1 cellular context compared by ENCODE assay signal in genomic region chr1:51729156-51729823, GRCh38.
TF ChIP-seq lines count a peak whose summit lies in the region.

No MANE protein-coding gene starts in this region.

TF ChIP-seq in HepG2, 621 proteins besides CTCF, POLR2A, EP300 and RAD21 (continued from another document and continues in another):
- TF ChIP-seq, protein P1, sequence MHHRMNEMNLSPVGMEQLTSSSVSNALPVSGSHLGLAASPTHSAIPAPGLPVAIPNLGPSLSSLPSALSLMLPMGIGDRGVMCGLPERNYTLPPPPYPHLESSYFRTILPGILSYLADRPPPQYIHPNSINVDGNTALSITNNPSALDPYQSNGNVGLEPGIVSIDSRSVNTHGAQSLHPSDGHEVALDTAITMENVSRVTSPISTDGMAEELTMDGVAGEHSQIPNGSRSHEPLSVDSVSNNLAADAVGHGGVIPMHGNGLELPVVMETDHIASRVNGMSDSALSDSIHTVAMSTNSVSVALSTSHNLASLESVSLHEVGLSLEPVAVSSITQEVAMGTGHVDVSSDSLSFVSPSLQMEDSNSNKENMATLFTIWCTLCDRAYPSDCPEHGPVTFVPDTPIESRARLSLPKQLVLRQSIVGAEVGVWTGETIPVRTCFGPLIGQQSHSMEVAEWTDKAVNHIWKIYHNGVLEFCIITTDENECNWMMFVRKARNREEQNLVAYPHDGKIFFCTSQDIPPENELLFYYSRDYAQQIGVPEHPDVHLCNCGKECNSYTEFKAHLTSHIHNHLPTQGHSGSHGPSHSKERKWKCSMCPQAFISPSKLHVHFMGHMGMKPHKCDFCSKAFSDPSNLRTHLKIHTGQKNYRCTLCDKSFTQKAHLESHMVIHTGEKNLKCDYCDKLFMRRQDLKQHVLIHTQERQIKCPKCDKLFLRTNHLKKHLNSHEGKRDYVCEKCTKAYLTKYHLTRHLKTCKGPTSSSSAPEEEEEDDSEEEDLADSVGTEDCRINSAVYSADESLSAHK (CRISPR knock-in tag; IDR thresholded peaks at IDR 0.05; ENCODE audit: borderline replicate concordance): no peak
- TF ChIP-seq KLF12 (CRISPR knock-in tag; IDR thresholded peaks at IDR 0.05; ENCODE audit: borderline replicate concordance): no peak
- TF ChIP-seq TAF15 (IDR thresholded peaks at IDR 0.05; ENCODE audit: low read depth, low read length, poor library complexity, severe bottlenecking): no peak
- no peak for TF ChIP-seq U2AF1 (optimal IDR thresholded peaks at IDR 0.05; ENCODE audit: low read depth, low read length)
- no peak for TF ChIP-seq PAX8 (CRISPR knock-in tag; IDR thresholded peaks at IDR 0.05; ENCODE audit: borderline replicate concordance)
- no peak for TF ChIP-seq RAD51 (IDR thresholded peaks at IDR 0.05; ENCODE audit: borderline replicate concordance)
- TF ChIP-seq XRCC5 (optimal IDR thresholded peaks at IDR 0.05; ENCODE audit: low read length): no peak
- TF ChIP-seq ZSCAN5A (CRISPR knock-in tag; IDR thresholded peaks at IDR 0.05; ENCODE audit: borderline replicate concordance): no peak
- TF ChIP-seq HNRNPH1 (optimal IDR thresholded peaks at IDR 0.05; ENCODE audit: low read depth, low read length): no peak
- TF ChIP-seq BHLHE40 (IDR thresholded peaks at IDR 0.05; ENCODE audit: low read length): peak; percentile 33; the same call in 1 of the 2 replicates
- TF ChIP-seq SYNCRIP (IDR thresholded peaks at IDR 0.05; ENCODE audit: insufficient read depth, low read depth, low read length): no peak
- TF ChIP-seq ZC3H13 (CRISPR knock-in tag; IDR thresholded peaks at IDR 0.05): no peak
- TF ChIP-seq MTA3 (CRISPR knock-in tag; IDR thresholded peaks at IDR 0.05): no peak
- TF ChIP-seq HNRNPUL1 (IDR thresholded peaks at IDR 0.05; ENCODE audit: low read depth, low read length): no peak
- TF ChIP-seq KMT2B (CRISPR knock-in tag; IDR thresholded peaks at IDR 0.05): peak; percentile 38; the same call in 1 of the 2 replicates
- TF ChIP-seq HDAC2 (CRISPR knock-in tag; IDR thresholded peaks at IDR 0.05): peak; percentile 54
- no peak for TF ChIP-seq BRF2 (CRISPR knock-in tag; IDR thresholded peaks at IDR 0.05)
- no peak for TF ChIP-seq DR1 (CRISPR knock-in tag; IDR thresholded peaks at IDR 0.05)
- TF ChIP-seq BORCS8-MEF2B (CRISPR knock-in tag; IDR thresholded peaks at IDR 0.05): no peak; the same call in none of the 2 replicates
- peak; percentile 41 for TF ChIP-seq UBTF (CRISPR knock-in tag; IDR thresholded peaks at IDR 0.05)
- peak; percentile 55 for TF ChIP-seq MED8 (CRISPR knock-in tag; IDR thresholded peaks at IDR 0.05; ENCODE audit: insufficient replicate concordance)
- TF ChIP-seq, protein P2, sequence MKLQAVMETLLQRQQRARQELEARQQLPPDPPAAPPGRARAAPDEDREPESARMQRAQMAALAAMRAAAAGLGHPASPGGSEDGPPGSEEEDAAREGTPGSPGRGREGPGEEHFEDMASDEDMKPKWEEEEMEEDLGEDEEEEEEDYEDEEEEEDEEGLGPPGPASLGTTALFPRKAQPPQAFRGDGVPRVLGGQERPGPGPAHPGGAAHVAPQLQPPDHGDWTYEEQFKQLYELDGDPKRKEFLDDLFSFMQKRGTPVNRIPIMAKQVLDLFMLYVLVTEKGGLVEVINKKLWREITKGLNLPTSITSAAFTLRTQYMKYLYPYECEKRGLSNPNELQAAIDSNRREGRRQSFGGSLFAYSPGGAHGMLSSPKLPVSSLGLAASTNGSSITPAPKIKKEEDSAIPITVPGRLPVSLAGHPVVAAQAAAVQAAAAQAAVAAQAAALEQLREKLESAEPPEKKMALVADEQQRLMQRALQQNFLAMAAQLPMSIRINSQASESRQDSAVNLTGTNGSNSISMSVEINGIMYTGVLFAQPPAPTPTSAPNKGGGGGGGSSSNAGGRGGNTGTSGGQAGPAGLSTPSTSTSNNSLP (IDR thresholded peaks at IDR 0.05; ENCODE audit: low read depth, low read length): no peak
- TF ChIP-seq PHF20 (CRISPR knock-in tag; IDR thresholded peaks at IDR 0.05): peak; percentile 39; the same call in 1 of the 2 replicates
- no peak for TF ChIP-seq ZNF781 (CRISPR knock-in tag; IDR thresholded peaks at IDR 0.05; ENCODE audit: borderline replicate concordance, not compliant biosample characterization)
- no peak for TF ChIP-seq ZNF83 (CRISPR knock-in tag; IDR thresholded peaks at IDR 0.05; ENCODE audit: borderline replicate concordance)
- 0 out of 2 replicates have a peak, but pooled peaks have one; percentile 9 for TF ChIP-seq MEIS2 (CRISPR knock-in tag; IDR thresholded peaks at IDR 0.05)
- no peak; the same call in 1 of the 2 replicates for TF ChIP-seq ZNF274 (CRISPR knock-in tag; IDR thresholded peaks at IDR 0.05)
- TF ChIP-seq PAF1 (CRISPR knock-in tag; IDR thresholded peaks at IDR 0.05): no peak
- no peak for TF ChIP-seq CCAR2 (optimal IDR thresholded peaks at IDR 0.05; ENCODE audit: low read depth, low read length)
- no peak; the same call in 1 of the 2 replicates for TF ChIP-seq KDM1A (CRISPR knock-in tag; IDR thresholded peaks at IDR 0.05)
- no peak for TF ChIP-seq SIN3B (IDR thresholded peaks at IDR 0.05; ENCODE audit: low read length)
- peak; percentile 52; the same call in 1 of the 2 replicates for TF ChIP-seq KDM5B (CRISPR knock-in tag; IDR thresholded peaks at IDR 0.05; ENCODE audit: borderline replicate concordance)
- TF ChIP-seq, protein P3, sequence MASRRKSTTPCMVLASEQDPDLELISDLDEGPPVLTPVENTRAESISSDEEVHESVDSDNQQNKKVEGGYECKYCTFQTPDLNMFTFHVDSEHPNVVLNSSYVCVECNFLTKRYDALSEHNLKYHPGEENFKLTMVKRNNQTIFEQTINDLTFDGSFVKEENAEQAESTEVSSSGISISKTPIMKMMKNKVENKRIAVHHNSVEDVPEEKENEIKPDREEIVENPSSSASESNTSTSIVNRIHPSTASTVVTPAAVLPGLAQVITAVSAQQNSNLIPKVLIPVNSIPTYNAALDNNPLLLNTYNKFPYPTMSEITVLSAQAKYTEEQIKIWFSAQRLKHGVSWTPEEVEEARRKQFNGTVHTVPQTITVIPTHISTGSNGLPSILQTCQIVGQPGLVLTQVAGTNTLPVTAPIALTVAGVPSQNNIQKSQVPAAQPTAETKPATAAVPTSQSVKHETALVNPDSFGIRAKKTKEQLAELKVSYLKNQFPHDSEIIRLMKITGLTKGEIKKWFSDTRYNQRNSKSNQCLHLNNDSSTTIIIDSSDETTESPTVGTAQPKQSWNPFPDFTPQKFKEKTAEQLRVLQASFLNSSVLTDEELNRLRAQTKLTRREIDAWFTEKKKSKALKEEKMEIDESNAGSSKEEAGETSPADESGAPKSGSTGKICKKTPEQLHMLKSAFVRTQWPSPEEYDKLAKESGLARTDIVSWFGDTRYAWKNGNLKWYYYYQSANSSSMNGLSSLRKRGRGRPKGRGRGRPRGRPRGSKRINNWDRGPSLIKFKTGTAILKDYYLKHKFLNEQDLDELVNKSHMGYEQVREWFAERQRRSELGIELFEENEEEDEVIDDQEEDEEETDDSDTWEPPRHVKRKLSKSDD (CRISPR knock-in tag; IDR thresholded peaks at IDR 0.05; ENCODE audit: low read depth): no peak
- TF ChIP-seq E2F1 (CRISPR knock-in tag; IDR thresholded peaks at IDR 0.05): no peak
- no peak for TF ChIP-seq NR2F1 (CRISPR knock-in tag; IDR thresholded peaks at IDR 0.05)
- 0 out of 2 replicates have a peak, but pooled peaks have one; percentile 57 for TF ChIP-seq PCBP1 (IDR thresholded peaks at IDR 0.05; ENCODE audit: borderline replicate concordance, low read depth, low read length)
- TF ChIP-seq SETDB1 (CRISPR knock-in tag; IDR thresholded peaks at IDR 0.05; ENCODE audit: borderline replicate concordance): no peak
- no peak for TF ChIP-seq ZNF883 (CRISPR knock-in tag; IDR thresholded peaks at IDR 0.05; ENCODE audit: not compliant biosample characterization)
- no peak for TF ChIP-seq POLR2AphosphoS2 (IDR thresholded peaks at IDR 0.05; ENCODE audit: low read depth, low read length)
- no peak for TF ChIP-seq ZNF331 (CRISPR knock-in tag; IDR thresholded peaks at IDR 0.05)
- peak; percentile 45; the same call in 1 of the 2 replicates for TF ChIP-seq ZNF768 (CRISPR knock-in tag; IDR thresholded peaks at IDR 0.05)
- no peak for TF ChIP-seq KDM5A (IDR thresholded peaks at IDR 0.05; ENCODE audit: borderline replicate concordance, low read length)
- no peak for TF ChIP-seq TEF (CRISPR knock-in tag; IDR thresholded peaks at IDR 0.05)
- TF ChIP-seq ZNF782 (CRISPR knock-in tag; IDR thresholded peaks at IDR 0.05; ENCODE audit: borderline replicate concordance): no peak
- TF ChIP-seq GMEB1 (CRISPR knock-in tag; IDR thresholded peaks at IDR 0.05; ENCODE audit: borderline replicate concordance): peak; percentile 49; the same call in 1 of the 2 replicates
- no peak for TF ChIP-seq ZNF562 (CRISPR knock-in tag; IDR thresholded peaks at IDR 0.05; ENCODE audit: borderline replicate concordance)
- TF ChIP-seq, protein P4, sequence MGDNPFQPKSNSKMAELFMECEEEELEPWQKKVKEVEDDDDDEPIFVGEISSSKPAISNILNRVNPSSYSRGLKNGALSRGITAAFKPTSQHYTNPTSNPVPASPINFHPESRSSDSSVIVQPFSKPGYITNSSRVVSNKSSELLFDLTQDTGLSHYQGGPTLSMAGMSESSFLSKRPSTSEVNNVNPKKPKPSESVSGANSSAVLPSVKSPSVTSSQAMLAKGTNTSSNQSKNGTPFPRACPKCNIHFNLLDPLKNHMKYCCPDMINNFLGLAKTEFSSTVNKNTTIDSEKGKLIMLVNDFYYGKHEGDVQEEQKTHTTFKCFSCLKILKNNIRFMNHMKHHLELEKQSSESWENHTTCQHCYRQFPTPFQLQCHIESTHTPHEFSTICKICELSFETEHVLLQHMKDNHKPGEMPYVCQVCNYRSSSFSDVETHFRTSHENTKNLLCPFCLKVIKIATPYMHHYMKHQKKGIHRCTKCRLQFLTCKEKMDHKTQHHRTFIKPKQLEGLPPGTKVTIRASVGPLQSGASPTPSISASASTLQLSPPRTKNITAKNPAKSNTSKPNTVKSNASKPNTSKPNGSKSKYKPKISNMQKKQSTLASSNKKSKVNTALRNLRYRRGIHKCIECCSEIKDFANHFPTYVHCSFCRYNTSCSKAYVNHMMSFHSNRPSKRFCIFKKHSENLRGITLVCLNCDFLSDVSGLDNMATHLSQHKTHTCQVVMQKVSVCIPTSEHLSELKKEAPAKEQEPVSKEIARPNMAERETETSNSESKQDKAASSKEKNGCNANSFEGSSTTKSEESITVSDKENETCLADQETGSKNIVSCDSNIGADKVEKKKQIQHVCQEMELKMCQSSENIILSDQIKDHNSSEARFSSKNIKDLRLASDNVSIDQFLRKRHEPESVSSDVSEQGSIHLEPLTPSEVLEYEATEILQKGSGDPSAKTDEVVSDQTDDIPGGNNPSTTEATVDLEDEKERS (CRISPR knock-in tag; IDR thresholded peaks at IDR 0.05): no peak
